Comparison of ENCODE assay signal across 25 cellular contexts in genomic region chrX:139828037-139828436, GRCh38.
DNase-seq lines count a peak whose midpoint lies in the region; ATAC-seq and TF ChIP-seq lines count a peak whose summit lies in the region.
"Had no signal": no experiment of that assay in that cellular context is flagged by ENCODE, and none has a peak within 500 bp of the region (broad histone marks: within the 10 kb centered on the region; RNA-seq: fewer than 3 reads in every experiment).

No MANE protein-coding gene starts in this region.

- ATAC-seq in HG03135 (IDR thresholded peaks at IDR 0.05; ENCODE audit: unreplicated experiment) (peak; percentile 47), mucosa of descending colon (peak; percentile 70), HG02840 (IDR thresholded peaks at IDR 0.05; ENCODE audit: low FRiP score, unreplicated experiment) (no peak), HG03025 (IDR thresholded peaks at IDR 0.05; ENCODE audit: low FRiP score, unreplicated experiment) (no peak)
- ATAC-seq: HCT116; stimulated activated naive B cell treated with anti-CD40 and anti-IgM and Interleukin-4, amounts not matched to agents 10 μg/mL and 1 μg/mL and 100 μg/mL, for 72 hours had no signal

- TF ChIP-seq CTCF in AG10803 (conservative IDR thresholded peaks at IDR 0.05; ENCODE audit: low read length) = no peak
- no peak for TF ChIP-seq CTCF in mucosa of descending colon (IDR thresholded peaks at IDR 0.05)

- DNase-seq in AG10803 (ENCODE audit: low read depth) (peak; percentile 24), dermis blood vessel endothelial cell (peak; percentile 52), mucosa of descending colon (no peak), NOMO-1 (lab: John Stamatoyannopoulos, UW; ENCODE audit: unreplicated experiment in 2 of 2) (no peak)
- DNase-seq in activated CD8-positive, alpha-beta memory T cell treated with anti-CD3 and anti-CD28 coated beads, Interleukin-2, amount 50 U/mL, for 4 hours = no peak
- DNase-seq: activated CD4-positive, alpha-beta T cell treated with anti-CD3 and anti-CD28 coated beads for 48 hours; activated naive CD4-positive, alpha-beta T cell treated with anti-CD3 and anti-CD28 coated beads, Interleukin-2, amount 10 ng/mL, durations not matched to agents 7 days and 5 days; activated T-cell treated with anti-CD3 and anti-CD28 coated beads, Interleukin-2, amount 50 U/mL, for 48 hours; amygdala; CD4-positive, alpha-beta T cell; cortex of kidney; glutamatergic neuron; MV-4-11; NCI-H187; NCI-H2171 treated with DMSO at 0.1 percent for 48 hours; NCI-H524 treated with DMSO at 0.1 percent for 48 hours; nucleus accumbens; stimulated activated CD4-positive, alpha-beta T cell treated with anti-CD3 and anti-CD28 coated beads, Interleukin-4, amount 100 ng/mL, for 24 hours; stimulated activated naive B cell treated with anti-CD40 and anti-IgM and Interleukin-4, amounts not matched to agents 10 μg/mL and 1 μg/mL and 100 μg/mL, for 72 hours; uterus had no signal

- H3K36me3 ChIP-seq in mucosa of descending colon (ENCODE audit: low read depth) = no peaks in the 10 kb centered on the region
- H3K36me3 ChIP-seq: cardiac muscle cell, uterus had no signal

- intact Hi-C loops in mucosa of descending colon (cut with DNase I, micrococcal nuclease) = no loop called here

- peaks cover 6% of the 10 kb centered on the region for H3K4me1 ChIP-seq in mucosa of descending colon (ENCODE audit: low read depth)
- H3K4me1 ChIP-seq: uterus had no signal

- H3K4me3 ChIP-seq in AG10803 (ENCODE audit: low read length) (no peak overlapping the region), mucosa of descending colon (no peak overlapping the region)
- H3K4me3 ChIP-seq: cardiac muscle cell, uterus had no signal

- no peaks in the 10 kb centered on the region for H3K9me3 ChIP-seq in mucosa of descending colon
- H3K9me3 ChIP-seq: uterus had no signal

Comparison
In these comparisons a context has a peak if more than half of its experiments do, and no peak if none do; other contexts are left out.
1. DNase-seq: peak in AG10803 (single experiment) and dermis blood vessel endothelial cell (single experiment); none in mucosa of descending colon (0 of 3), activated CD8-positive, alpha-beta memory T cell treated with anti-CD3 and anti-CD28 coated beads, Interleukin-2, amount 50 U/mL, for 4 hours (single experiment) and NOMO-1 (0 of 2).
2. ATAC-seq: peak in HG03135 (single experiment) and mucosa of descending colon (single experiment); none in HG02840 (single experiment) and HG03025 (single experiment).